In genomic region chr1:97820470-97821188, GRCh38 we compare ENCODE assay signal across 8 cellular contexts.
A peak's percentile ranks its signal among the peaks of the same experiment; 100 is the strongest.
DNase-seq lines count a peak whose midpoint lies in the region; ATAC-seq and TF ChIP-seq lines count a peak whose summit lies in the region.

No MANE protein-coding gene starts in this region.

- TF ChIP-seq POLR2A in heart left ventricle (IDR thresholded peaks at IDR 0.05) (no peak), testis (IDR thresholded peaks at IDR 0.05) (no peak)

- no TSS peak for BruUV-seq in PC-3 (replicated peaks; lab: Mats Ljungman, UMichigan)

- H3K9me3 Mint-ChIP-seq in activated CD4-positive, alpha-beta T cell treated with anti-CD3 and anti-CD28 coated beads, Interleukin-2, amount 10 ng/mL, durations not matched to agents 7 days and 5 days: no peaks in the 10 kb centered on the region

- WGBS in heart left ventricle, 4 donors: 61 to 65% (median 63%) methylated on average over 6 of the region's 6 CpGs
- 71 to 76% methylated on average over 6 of the region's 6 CpGs for WGBS in testis, 2 donors

- H3K36me3 ChIP-seq in heart left ventricle (no peaks in the 10 kb centered on the region), right atrium auricular region (no peaks in the 10 kb centered on the region), PC-3 (ENCODE audit: low read depth, low read length) (no peaks in the 10 kb centered on the region), testis (ENCODE audit: low read depth, missing control alignments) (no peaks in the 10 kb centered on the region)

- no peak overlapping the region for H3K4me3 Mint-ChIP-seq in activated CD4-positive, alpha-beta T cell treated with anti-CD3 and anti-CD28 coated beads, Interleukin-2, amount 10 ng/mL, durations not matched to agents 7 days and 5 days

- no peak overlapping the region for H3K27ac Mint-ChIP-seq in activated CD4-positive, alpha-beta T cell treated with anti-CD3 and anti-CD28 coated beads, Interleukin-2, amount 10 ng/mL, durations not matched to agents 7 days and 5 days

- H3K27ac ChIP-seq in heart left ventricle (no peak overlapping the region), right atrium auricular region (no peak overlapping the region), PC-3 (ENCODE audit: low read length) (no peak overlapping the region), testis (no peak overlapping the region)

- intact Hi-C loops in heart left ventricle (cut with DNase I): loop anchor here in 1 of 10 donors (10.0 kb wide), 1 partner anchor 856 kb away; no protein-coding TSS in a partner anchor
- intact Hi-C loops in PC-3 (cut with micrococcal nuclease): loop anchor here (1.0 to 10.0 kb wide), 6 partner anchors 151 to 853 kb away; no protein-coding TSS in a partner anchor
- intact Hi-C loops in testis (cut with DNase I; ENCODE audit: low total_unique reads): no loop called here

- POLR2A ChIA-PET in PC-3 (lab: Charles Lee; ENCODE audit: unreplicated experiment): no interaction called here
- POLR2A ChIA-PET in activated CD4-positive, alpha-beta T cell treated with anti-CD3 and anti-CD28 coated beads, Interleukin-2, amount 10 ng/mL, durations not matched to agents 7 days and 5 days (lab: Charles Lee): no interaction called here

- CTCF ChIA-PET in PC-3 (lab: Charles Lee): no interaction called here
- CTCF ChIA-PET in activated CD4-positive, alpha-beta T cell treated with anti-CD3 and anti-CD28 coated beads, Interleukin-2, amount 10 ng/mL, durations not matched to agents 7 days and 5 days (lab: Charles Lee): interaction anchor here (0.7 kb wide), 1 partner anchor 9 kb away, joined by 5 read pairs; no protein-coding TSS in a partner anchor

- H3F3A ChIP-seq in PC-3 (ENCODE audit: low read length, unreplicated experiment): no peaks in the 10 kb centered on the region

- no peak overlapping the region for H3K4me2 ChIP-seq in PC-3 (ENCODE audit: low read length)

- H4K20me1 ChIP-seq in PC-3 (ENCODE audit: low read length): no peaks in the 10 kb centered on the region

- DNase-seq in heart left ventricle: no peak
- DNase-seq in right atrium auricular region (ENCODE audit: low spot score): no peak
- peak; percentile 76 for DNase-seq in PC-3
- peak; percentile 38 for DNase-seq in fibroblast of villous mesenchyme (ENCODE audit: low read depth)
- DNase-seq in testis: no peak
- DNase-seq in activated CD4-positive, alpha-beta T cell treated with anti-CD3 and anti-CD28 coated beads, Interleukin-2, amount 10 ng/mL, durations not matched to agents 7 days and 5 days: no peak
- no peak for DNase-seq in NCI-H2081 treated with DMSO at 0.1 percent for 48 hours (lab: John Stamatoyannopoulos, UW)

- H3K27me3 ChIP-seq in heart left ventricle (no peaks in the 10 kb centered on the region), right atrium auricular region (no peaks in the 10 kb centered on the region), PC-3 (ENCODE audit: low read length) (no peaks in the 10 kb centered on the region), testis (no peaks in the 10 kb centered on the region)

- H3K9ac ChIP-seq in PC-3 (ENCODE audit: low read length): no peak overlapping the region

- H3K9me3 ChIP-seq in heart left ventricle (no peaks in the 10 kb centered on the region), right atrium auricular region (no peaks in the 10 kb centered on the region), PC-3 (ENCODE audit: low read length) (no peaks in the 10 kb centered on the region), testis (no peaks in the 10 kb centered on the region)

- ATAC-seq in heart left ventricle: peak in 1 of 4 donors; percentile 59
- ATAC-seq in HG03025 (IDR thresholded peaks at IDR 0.05; ENCODE audit: low FRiP score, unreplicated experiment): peak; percentile 64
- ATAC-seq in PC-3: peak; percentile 72

- TF ChIP-seq CTCF in heart left ventricle (IDR thresholded peaks at IDR 0.05) (peak; percentile 31 to 66 (median 56)), right atrium auricular region (IDR thresholded peaks at IDR 0.05) (peak in 1 of 2 donors; percentile 67), PC-3 (conservative IDR thresholded peaks at IDR 0.05; ENCODE audit: low read depth, low read length) (peak; percentile 82), fibroblast of villous mesenchyme (IDR thresholded peaks at IDR 0.05; ENCODE audit: insufficient read depth, low read depth, low read length) (peak; percentile 46), testis (IDR thresholded peaks at IDR 0.05) (peak in 2 of 3 experiments; percentile 12 to 28)

- H3K79me2 ChIP-seq in PC-3 (ENCODE audit: low read length): no peaks in the 10 kb centered on the region

- H3K4me1 ChIP-seq in heart left ventricle (peaks cover 0 to 11% (median 1%) of the 10 kb centered on the region in 12 donors), right atrium auricular region (no peaks in the 10 kb centered on the region), PC-3 (ENCODE audit: insufficient read depth, low read length) (no peaks in the 10 kb centered on the region), testis (no peaks in the 10 kb centered on the region)

- no peaks in the 10 kb centered on the region for H3K4me1 Mint-ChIP-seq in activated CD4-positive, alpha-beta T cell treated with anti-CD3 and anti-CD28 coated beads, Interleukin-2, amount 10 ng/mL, durations not matched to agents 7 days and 5 days

- no peaks in the 10 kb centered on the region for H3K9me2 ChIP-seq in PC-3 (replicated peaks; ENCODE audit: low read length)

- no peak overlapping the region for H3K4me3 ChIP-seq in heart left ventricle
- H3K4me3 ChIP-seq in right atrium auricular region: no peak overlapping the region
- H3K4me3 ChIP-seq in PC-3 (ENCODE audit: low read length): no peak overlapping the region
- no peak overlapping the region for H3K4me3 ChIP-seq in fibroblast of villous mesenchyme (ENCODE audit: low read depth, low read length)
- H3K4me3 ChIP-seq in testis: no peak overlapping the region

- H2AFZ ChIP-seq in PC-3 (ENCODE audit: low read length): no peak overlapping the region

- peaks cover 2% of the 10 kb centered on the region for H3K36me3 Mint-ChIP-seq in activated CD4-positive, alpha-beta T cell treated with anti-CD3 and anti-CD28 coated beads, Interleukin-2, amount 10 ng/mL, durations not matched to agents 7 days and 5 days (ENCODE audit: low read depth)

- no peaks in the 10 kb centered on the region for H3K27me3 Mint-ChIP-seq in activated CD4-positive, alpha-beta T cell treated with anti-CD3 and anti-CD28 coated beads, Interleukin-2, amount 10 ng/mL, durations not matched to agents 7 days and 5 days

Comparison
In these comparisons a context has a peak if more than half of its experiments do, and no peak if none do; other contexts are left out.
1. DNase-seq: peak in PC-3 (single experiment) and fibroblast of villous mesenchyme (single experiment); none in heart left ventricle (0 of 5), right atrium auricular region (single experiment), testis (single experiment), activated CD4-positive, alpha-beta T cell treated with anti-CD3 and anti-CD28 coated beads, Interleukin-2, amount 10 ng/mL, durations not matched to agents 7 days and 5 days (single experiment) and NCI-H2081 treated with DMSO at 0.1 percent for 48 hours (single experiment).